In genomic region chr11:104619751-104620150, GRCh38 we compare ENCODE assay signal across 27 cellular contexts.
"Had no signal": no experiment of that assay in that cellular context is flagged by ENCODE, and none has a peak within 500 bp of the region (broad histone marks: within the 10 kb centered on the region; RNA-seq: fewer than 3 reads in every experiment).

No MANE protein-coding gene starts in this region.

- H3K27me3 ChIP-seq: brain microvascular endothelial cell, cardiac muscle cell, Peyer's patch, SJCRH30 had no signal

- H3K4me1 ChIP-seq: Peyer's patch, SJCRH30 had no signal

- H3K36me3 ChIP-seq: brain microvascular endothelial cell, cardiac muscle cell, Peyer's patch, SJCRH30 had no signal

- H3K4me3 ChIP-seq: cardiac muscle cell, K562, Peyer's patch, SJCRH30 had no signal

- FAIRE-seq: K562, TTC549 had no signal

- ATAC-seq: activated T-cell treated with anti-CD3 and anti-CD28 coated beads, Interleukin-2, amount 50 U/mL, for 72 hours; K562; T-helper 17 cell had no signal

- H3K27ac ChIP-seq: brain microvascular endothelial cell, cardiac muscle cell, Peyer's patch, RWPE1, SJCRH30 had no signal

- DNase-seq: activated B cell treated with CpG ODN at 0.5 μM for 24 hours; activated CD4-positive, alpha-beta memory T cell treated with anti-CD3 and anti-CD28 coated beads, Interleukin-2, amount 10 ng/mL, durations not matched to agents 7 days and 5 days; activated CD4-positive, alpha-beta T cell treated with anti-CD3 and anti-CD28 coated beads for 1 hour; activated CD4-positive, alpha-beta T cell treated with anti-CD3 and anti-CD28 coated beads, Interleukin-2, amount 10 ng/mL, durations not matched to agents 7 days and 5 days; activated gamma-delta T cell treated with Interleukin-2 at 50 U/mL for 16 hours; activated naive CD4-positive, alpha-beta T cell treated with anti-CD3 and anti-CD28 coated beads, Interleukin-2, amount 10 ng/mL, durations not matched to agents 7 days and 5 days; activated naive CD8-positive, alpha-beta T cell treated with anti-CD3 and anti-CD28 coated beads for 36 hours; activated T-cell treated with anti-CD3 and anti-CD28 coated beads, Interleukin-2, amount 50 U/mL, for 72 hours; brain microvascular endothelial cell; cerebellar nuclear complex; Kasumi-1; NCI-H1105 treated with DMSO at 0.1 percent for 48 hours; NCI-H1436 treated with DMSO at 0.1 percent for 48 hours; NCI-H187 treated with DMSO at 0.1 percent for 48 hours; NCI-H2171; NCI-H2227 treated with DMSO at 0.1 percent for 48 hours; NCI-H526; NCI-H774; Peyer's patch; Right ventricle myocardium superior; SJCRH30; T-helper 17 cell; T-helper 9 cell had no signal

- H3K9me3 ChIP-seq: Peyer's patch, SJCRH30 had no signal
